9 cellular contexts compared by ENCODE assay signal in the genomic region with DNA sequence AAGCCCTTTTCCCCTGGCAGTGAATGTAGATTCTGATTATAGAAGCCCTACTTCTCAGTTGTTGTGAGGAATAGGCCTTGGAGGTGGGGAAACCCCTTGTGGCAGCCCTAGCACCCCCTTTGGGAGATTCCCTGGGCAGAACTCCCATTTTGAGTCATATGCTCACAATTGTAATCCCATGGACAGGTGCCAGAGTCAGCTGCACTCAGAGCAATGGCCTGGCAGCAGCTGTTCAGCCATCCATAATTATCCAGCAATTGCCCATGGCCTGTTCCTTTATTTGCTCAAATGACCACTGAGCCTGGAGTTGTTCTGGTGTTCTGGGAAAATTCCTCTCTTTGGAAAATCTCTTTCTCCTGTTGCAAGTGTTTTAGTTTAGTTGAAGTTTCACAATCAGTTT.
DNase-seq lines count a peak whose midpoint lies in the region; ATAC-seq, FAIRE-seq and TF ChIP-seq lines count a peak whose summit lies in the region.
"Had no signal": no experiment of that assay in that cellular context is flagged by ENCODE, and none has a peak within 500 bp of the region (broad histone marks: within the 10 kb centered on the region; RNA-seq: fewer than 3 reads in every experiment).

No MANE protein-coding gene starts in this region.

- peak in 1 of 2 experiments; percentile 76; a peak in 2 of 4 replicates for TF ChIP-seq EP300 in SK-N-SH (IDR thresholded peaks at IDR 0.05; ENCODE audit: borderline replicate concordance in 1 of 2, low read depth in 1 of 2, low read length in 1 of 2)

- H2AFZ ChIP-seq in SK-N-SH (ENCODE audit: low read depth) = no peak overlapping the region

- peaks cover 7% of the 10 kb centered on the region for H3F3A ChIP-seq in SK-N-SH (replicated peaks; ENCODE audit: insufficient read depth)

- H3K27ac ChIP-seq in SK-N-SH (ENCODE audit: low read depth in 2 of 2, low read length in 1 of 2) = peak overlapping the region; percentile 1 to 73; a peak in 3 of 4 replicates
- H3K27ac ChIP-seq: VCaP had no signal

- H3K36me3 ChIP-seq in SK-N-SH (replicated peaks in 1 of 2; ENCODE audit: control insufficient read depth in 1 of 2, insufficient read depth in 2 of 2, low read length in 1 of 2) = peaks cover 4 to 11% of the 10 kb centered on the region in 2 experiments

- CTCF ChIA-PET in SK-N-SH (lab: Yijun Ruan, JAX) = interaction anchor here (1.1 kb wide), 1 partner anchor 106 kb away, joined by 3 read pairs; no protein-coding TSS in a partner anchor

- H3K9me2 ChIP-seq in SK-N-SH = no peaks in the 10 kb centered on the region

- ATAC-seq in HG02840 (IDR thresholded peaks at IDR 0.05; ENCODE audit: low FRiP score, unreplicated experiment) = no peak

- H3K9me3 ChIP-seq in SK-N-SH = no peaks in the 10 kb centered on the region

- H3K9ac ChIP-seq in SK-N-SH = no peak overlapping the region

- POLR2A ChIA-PET in SK-N-SH (lab: Yijun Ruan, JAX) = no interaction called here

- no peak overlapping the region for H3K4me2 ChIP-seq in SK-N-SH

- H3K27me3 ChIP-seq in SK-N-SH (ENCODE audit: insufficient read depth) = no peaks in the 10 kb centered on the region

- DNase-seq in stimulated activated CD4-positive, alpha-beta T cell treated with anti-CD3 and anti-CD28 coated beads, Interleukin-1b, Interleukin-23, amount 100 ng/mL, for 48 hours = peak; percentile 4
- no peak for DNase-seq in stimulated activated CD4-positive, alpha-beta T cell treated with anti-CD3 and anti-CD28 coated beads, Interleukin-12 subunit alpha, Interleukin-12 subunit beta, amount 100 ng/mL, for 4 hours
- DNase-seq in SK-N-SH (peak; percentile 59), frontal cortex (ENCODE audit: low spot score in 2 of 2) (peak; percentile 37 to 40), pons (ENCODE audit: low spot score) (peak; percentile 94), NCI-H1048 (lab: John Stamatoyannopoulos, UW) (no peak), NCI-H187 treated with DMSO at 0.1 percent for 48 hours (lab: John Stamatoyannopoulos, UW) (no peak)

- TF ChIP-seq RAD21 in SK-N-SH (IDR thresholded peaks at IDR 0.05; ENCODE audit: low read length) = peak; percentile 37; the same call in 1 of the 2 replicates

- H3K4me3 ChIP-seq in SK-N-SH (ENCODE audit: low read depth in 2 of 2, low read length in 1 of 2) = no peak overlapping the region

- FAIRE-seq in frontal cortex (lab: Jason Lieb, UNC) = peak; percentile 82

- H3K79me2 ChIP-seq in SK-N-SH (ENCODE audit: insufficient read depth) = no peaks in the 10 kb centered on the region

- peaks cover 10 to 19% of the 10 kb centered on the region in 2 experiments; a peak in 3 of 4 replicates for H3K4me1 ChIP-seq in SK-N-SH (ENCODE audit: control insufficient read depth in 1 of 2, insufficient read depth in 2 of 2, low read depth in 1 of 2, low read length in 1 of 2)

- TF ChIP-seq CTCF in SK-N-SH (IDR thresholded peaks at IDR 0.05) = no peak

- H4K20me1 ChIP-seq in SK-N-SH (ENCODE audit: insufficient read depth) = no peaks in the 10 kb centered on the region

TF ChIP-seq in SK-N-SH, 30 proteins besides CTCF, POLR2A, EP300 and RAD21 (continues in another document):
- TF ChIP-seq, protein P1, sequence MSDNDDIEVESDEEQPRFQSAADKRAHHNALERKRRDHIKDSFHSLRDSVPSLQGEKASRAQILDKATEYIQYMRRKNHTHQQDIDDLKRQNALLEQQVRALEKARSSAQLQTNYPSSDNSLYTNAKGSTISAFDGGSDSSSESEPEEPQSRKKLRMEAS (IDR thresholded peaks at IDR 0.05; ENCODE audit: low read depth) = no peak
- TF ChIP-seq RFX5 (IDR thresholded peaks at IDR 0.05; ENCODE audit: low read length) = peak; percentile 14; the same call in 1 of the 2 replicates
- TF ChIP-seq POLR2AphosphoS5 (IDR thresholded peaks at IDR 0.05; ENCODE audit: low read depth, low read length) = peak; percentile 21; the same call in 1 of the 2 replicates
- no peak for TF ChIP-seq ZBTB33 (IDR thresholded peaks at IDR 0.05; ENCODE audit: borderline replicate concordance, low read depth)
- TF ChIP-seq GATA2 (CRISPR knock-in tag; IDR thresholded peaks at IDR 0.05) = no peak
- TF ChIP-seq, protein P2, sequence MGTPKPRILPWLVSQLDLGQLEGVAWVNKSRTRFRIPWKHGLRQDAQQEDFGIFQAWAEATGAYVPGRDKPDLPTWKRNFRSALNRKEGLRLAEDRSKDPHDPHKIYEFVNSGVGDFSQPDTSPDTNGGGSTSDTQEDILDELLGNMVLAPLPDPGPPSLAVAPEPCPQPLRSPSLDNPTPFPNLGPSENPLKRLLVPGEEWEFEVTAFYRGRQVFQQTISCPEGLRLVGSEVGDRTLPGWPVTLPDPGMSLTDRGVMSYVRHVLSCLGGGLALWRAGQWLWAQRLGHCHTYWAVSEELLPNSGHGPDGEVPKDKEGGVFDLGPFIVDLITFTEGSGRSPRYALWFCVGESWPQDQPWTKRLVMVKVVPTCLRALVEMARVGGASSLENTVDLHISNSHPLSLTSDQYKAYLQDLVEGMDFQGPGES (IDR thresholded peaks at IDR 0.05; ENCODE audit: low read depth, low read length) = no peak
- TF ChIP-seq MXI1 (IDR thresholded peaks at IDR 0.05; ENCODE audit: low read depth, low read length) = peak; percentile 47; the same call in 1 of the 2 replicates
- peak; percentile 73 for TF ChIP-seq NFIC (IDR thresholded peaks at IDR 0.05; ENCODE audit: borderline replicate concordance)
- TF ChIP-seq YY1 (IDR thresholded peaks at IDR 0.05; ENCODE audit: low read depth) = peak; percentile 32; the same call in 1 of the 2 replicates
- peak; percentile 48 for TF ChIP-seq FOSL2 (IDR thresholded peaks at IDR 0.05; ENCODE audit: borderline replicate concordance, low read depth)
- TF ChIP-seq MEF2A (IDR thresholded peaks at IDR 0.05; ENCODE audit: borderline replicate concordance, low read depth) = no peak
- no peak for TF ChIP-seq JUND (IDR thresholded peaks at IDR 0.05)
- peak; percentile 80 for TF ChIP-seq CHD2 (IDR thresholded peaks at IDR 0.05; ENCODE audit: low read length, partially characterized antibody)
- no peak for TF ChIP-seq USF2 (IDR thresholded peaks at IDR 0.05; ENCODE audit: borderline replicate concordance, low read depth, low read length)
- peak; percentile 89 for TF ChIP-seq RCOR1 (IDR thresholded peaks at IDR 0.05; ENCODE audit: low read length)
- no peak for TF ChIP-seq TAF1 (IDR thresholded peaks at IDR 0.05; ENCODE audit: borderline replicate concordance, low read depth, low read length)
- TF ChIP-seq, protein P3, sequence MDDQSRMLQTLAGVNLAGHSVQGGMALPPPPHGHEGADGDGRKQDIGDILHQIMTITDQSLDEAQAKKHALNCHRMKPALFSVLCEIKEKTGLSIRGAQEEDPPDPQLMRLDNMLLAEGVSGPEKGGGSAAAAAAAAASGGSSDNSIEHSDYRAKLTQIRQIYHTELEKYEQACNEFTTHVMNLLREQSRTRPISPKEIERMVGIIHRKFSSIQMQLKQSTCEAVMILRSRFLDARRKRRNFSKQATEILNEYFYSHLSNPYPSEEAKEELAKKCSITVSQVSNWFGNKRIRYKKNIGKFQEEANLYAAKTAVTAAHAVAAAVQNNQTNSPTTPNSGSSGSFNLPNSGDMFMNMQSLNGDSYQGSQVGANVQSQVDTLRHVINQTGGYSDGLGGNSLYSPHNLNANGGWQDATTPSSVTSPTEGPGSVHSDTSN (IDR thresholded peaks at IDR 0.05) = peak; percentile 37; the same call in 1 of the 2 replicates
- TF ChIP-seq, protein P4, sequence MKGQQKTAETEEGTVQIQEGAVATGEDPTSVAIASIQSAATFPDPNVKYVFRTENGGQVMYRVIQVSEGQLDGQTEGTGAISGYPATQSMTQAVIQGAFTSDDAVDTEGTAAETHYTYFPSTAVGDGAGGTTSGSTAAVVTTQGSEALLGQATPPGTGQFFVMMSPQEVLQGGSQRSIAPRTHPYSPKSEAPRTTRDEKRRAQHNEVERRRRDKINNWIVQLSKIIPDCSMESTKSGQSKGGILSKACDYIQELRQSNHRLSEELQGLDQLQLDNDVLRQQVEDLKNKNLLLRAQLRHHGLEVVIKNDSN (IDR thresholded peaks at IDR 0.05; ENCODE audit: borderline replicate concordance, low read depth) = 0 out of 2 replicates have a peak, but pooled peaks have one; percentile 19
- TF ChIP-seq SMC3 (IDR thresholded peaks at IDR 0.05; ENCODE audit: low read depth, low read length) = no peak
- no peak for TF ChIP-seq SIN3A (IDR thresholded peaks at IDR 0.05; ENCODE audit: borderline replicate concordance, low read depth, low read length)
- no peak for TF ChIP-seq RXRA (IDR thresholded peaks at IDR 0.05; ENCODE audit: borderline replicate concordance, low read depth)
- no peak for TF ChIP-seq GABPA (IDR thresholded peaks at IDR 0.05; ENCODE audit: low read depth)
- peak; percentile 53; the same call in 1 of the 2 replicates for TF ChIP-seq TEAD4 (IDR thresholded peaks at IDR 0.05; ENCODE audit: borderline replicate concordance, insufficient read depth)
- no peak for TF ChIP-seq ELF1 (IDR thresholded peaks at IDR 0.05)
- TF ChIP-seq FOXJ3 (CRISPR knock-in tag; IDR thresholded peaks at IDR 0.05) = no peak
- TF ChIP-seq FOXM1 (IDR thresholded peaks at IDR 0.05; ENCODE audit: low read depth) = no peak
- TF ChIP-seq TCF12 (IDR thresholded peaks at IDR 0.05) = peak; percentile 77
- TF ChIP-seq NRF1 (IDR thresholded peaks at IDR 0.05; ENCODE audit: low read depth, low read length) = no peak

Comparison
In these comparisons a context has a peak if more than half of its experiments do, and no peak if none do; other contexts are left out.
1. DNase-seq: peak in stimulated activated CD4-positive, alpha-beta T cell treated with anti-CD3 and anti-CD28 coated beads, Interleukin-1b, Interleukin-23, amount 100 ng/mL, for 48 hours (single experiment), SK-N-SH (single experiment), frontal cortex (2 of 2) and pons (single experiment); none in stimulated activated CD4-positive, alpha-beta T cell treated with anti-CD3 and anti-CD28 coated beads, Interleukin-12 subunit alpha, Interleukin-12 subunit beta, amount 100 ng/mL, for 4 hours (single experiment), NCI-H1048 (single experiment) and NCI-H187 treated with DMSO at 0.1 percent for 48 hours (single experiment).